ENCODE assay signal across 14 cellular contexts in the genomic region with DNA sequence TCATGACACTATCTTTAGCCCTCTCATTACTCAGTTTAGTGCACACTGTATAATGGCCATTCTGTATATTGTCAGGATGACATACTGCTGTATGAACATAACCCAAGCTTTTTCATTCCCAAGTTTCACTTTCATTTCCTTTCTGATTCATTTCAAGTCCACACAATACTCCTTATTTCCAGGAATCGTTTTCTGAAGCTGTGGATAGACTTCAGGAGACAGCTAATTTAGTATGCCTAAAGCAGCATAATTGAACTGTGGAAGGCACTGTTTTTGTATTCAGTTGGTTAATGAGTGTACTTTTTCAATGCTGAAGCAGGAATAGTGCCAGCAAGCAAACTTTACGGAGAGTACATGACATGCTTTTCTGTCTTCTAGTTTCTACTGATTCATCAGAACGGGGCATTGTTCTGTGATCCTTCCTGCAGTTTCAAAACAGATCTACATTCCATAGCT.
DNase-seq lines count a peak whose midpoint lies in the region; ATAC-seq, FAIRE-seq and TF ChIP-seq lines count a peak whose summit lies in the region.
"Had no signal": no experiment of that assay in that cellular context is flagged by ENCODE, and none has a peak within 500 bp of the region (broad histone marks: within the 10 kb centered on the region; RNA-seq: fewer than 3 reads in every experiment).

No MANE protein-coding gene starts in this region.

- no peak for DNase-seq in H54 (ENCODE audit: insufficient read length, low spot score)
- DNase-seq in small intestine, result peak; percentile 7
- no peak for DNase-seq in activated CD4-positive, CD25-positive, alpha-beta regulatory T cell (lab: John Stamatoyannopoulos, UW)
- DNase-seq in GDM1 (lab: John Stamatoyannopoulos, UW), result no peak
- DNase-seq: COR-L47; effector CD4-positive, alpha-beta T cell; naive thymus-derived CD4-positive, alpha-beta T cell; spleen; T1000 had no signal

- peak overlapping the region; percentile 47 for H3K4me3 ChIP-seq in WI38 (ENCODE audit: low read depth, low read length)
- H3K4me3 ChIP-seq in gastroesophageal sphincter, result peak overlapping the region; percentile 27 to 32
- no peak overlapping the region for H3K4me3 ChIP-seq in small intestine (ENCODE audit: low read depth in 1 of 2, low read length in 2 of 2)
- H3K4me3 ChIP-seq: HAP-1 had no signal

- TF ChIP-seq CTCF in WI38 (IDR thresholded peaks at IDR 0.05; ENCODE audit: low read depth, low read length) (no peak), gastroesophageal sphincter (IDR thresholded peaks at IDR 0.05) (no peak)

- no peaks in the 10 kb centered on the region for H3K4me1 ChIP-seq in gastroesophageal sphincter
- no peaks in the 10 kb centered on the region for H3K4me1 ChIP-seq in small intestine (ENCODE audit: control insufficient read depth in 2 of 2, insufficient read depth in 1 of 2, low read depth in 1 of 2, low read length in 1 of 2)
- H3K4me1 ChIP-seq: HAP-1, spleen had no signal

- ATAC-seq in gastroesophageal sphincter (no peak), GM19023 (IDR thresholded peaks at IDR 0.05; ENCODE audit: unreplicated experiment) (no peak), GM21723 (IDR thresholded peaks at IDR 0.05; ENCODE audit: unreplicated experiment) (no peak)
- ATAC-seq: naive thymus-derived CD4-positive, alpha-beta T cell had no signal

- no peak for TF ChIP-seq EP300 in gastroesophageal sphincter (IDR thresholded peaks at IDR 0.05)

- H3K36me3 ChIP-seq in gastroesophageal sphincter (no peaks in the 10 kb centered on the region), small intestine (ENCODE audit: control insufficient read depth in 2 of 2, insufficient read depth in 2 of 2, low read length in 2 of 2) (no peaks in the 10 kb centered on the region)
- H3K36me3 ChIP-seq: HAP-1, spleen had no signal

- WGBS in gastroesophageal sphincter (ENCODE audit: low coverage in 1 of 2), 2 donors, result 13 to 23% methylated on average over 3 of the region's 3 CpGs
- WGBS in small intestine, 3 donors, result 46 to 60% (median 55%) methylated on average over 3 of the region's 3 CpGs

- TF ChIP-seq POLR2A in H54 (IDR thresholded peaks at IDR 0.05; ENCODE audit: low read depth, low read length) (no peak), gastroesophageal sphincter (IDR thresholded peaks at IDR 0.05) (no peak)

- no peaks in the 10 kb centered on the region for H3K9me3 ChIP-seq in gastroesophageal sphincter
- H3K9me3 ChIP-seq in small intestine (ENCODE audit: control insufficient read depth, low read depth), result no peaks in the 10 kb centered on the region
- H3K9me3 ChIP-seq: HAP-1, spleen had no signal

- peak; percentile 90 for FAIRE-seq in H54 (lab: Jason Lieb, UNC)
- FAIRE-seq in small intestine (lab: Jason Lieb, UNC), result no peak

- H3K27ac ChIP-seq in gastroesophageal sphincter (no peak overlapping the region), small intestine (ENCODE audit: low read depth in 1 of 2, low read length in 1 of 2) (no peak overlapping the region)
- H3K27ac ChIP-seq: spleen had no signal

- H3K27me3 ChIP-seq in gastroesophageal sphincter (no peaks in the 10 kb centered on the region), small intestine (ENCODE audit: control insufficient read depth in 2 of 2, insufficient read depth in 2 of 2, low read length in 2 of 2) (no peaks in the 10 kb centered on the region)
- H3K27me3 ChIP-seq: spleen had no signal

Comparison
In these comparisons a context has a peak if more than half of its experiments do, and no peak if none do; other contexts are left out.
1. H3K4me3 ChIP-seq: peak in WI38 (single experiment) and gastroesophageal sphincter (2 of 2); none in small intestine (0 of 2).